1 cellular context compared by ENCODE assay signal in genomic region chr16:11439790-11440656, GRCh38.
TF ChIP-seq lines count a peak whose summit lies in the region.

No MANE protein-coding gene starts in this region.

TF ChIP-seq in WTC11, 78 proteins besides CTCF, POLR2A, EP300 and RAD21 (continued from another document):
- no peak for TF ChIP-seq ZNF512 (CRISPR knock-in tag; IDR thresholded peaks at IDR 0.05; ENCODE audit: borderline replicate concordance)
- TF ChIP-seq KAT7 (CRISPR knock-in tag; IDR thresholded peaks at IDR 0.05; ENCODE audit: borderline replicate concordance), result no peak
- TF ChIP-seq ZNF317 (CRISPR knock-in tag; IDR thresholded peaks at IDR 0.05; ENCODE audit: borderline replicate concordance, low read depth), result no peak
- TF ChIP-seq, protein P1, sequence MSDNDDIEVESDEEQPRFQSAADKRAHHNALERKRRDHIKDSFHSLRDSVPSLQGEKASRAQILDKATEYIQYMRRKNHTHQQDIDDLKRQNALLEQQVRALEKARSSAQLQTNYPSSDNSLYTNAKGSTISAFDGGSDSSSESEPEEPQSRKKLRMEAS (CRISPR knock-in tag; IDR thresholded peaks at IDR 0.05), result no peak
